25 cellular contexts compared by ENCODE assay signal in genomic region chr20:32906871-32907495, GRCh38. TPM values are rescaled to one million over a fixed set of nuclear protein-coding genes. Genes with fewer than 3 reads are reported as not detected.
DNase-seq lines count a peak whose midpoint lies in the region; ATAC-seq, FAIRE-seq and TF ChIP-seq lines count a peak whose summit lies in the region.
"Had no signal": no experiment of that assay in that cellular context is flagged by ENCODE, and none has a peak within 500 bp of the region (broad histone marks: within the 10 kb centered on the region; RNA-seq: fewer than 3 reads in every experiment).

No MANE protein-coding gene starts in this region.

- peak overlapping the region; percentile 28 for H3K27ac Mint-ChIP-seq in activated naive CD4-positive, alpha-beta T cell treated with anti-CD3 and anti-CD28 coated beads, Interleukin-2, amount 10 ng/mL, durations not matched to agents 7 days and 5 days
- no peak overlapping the region for H3K27ac Mint-ChIP-seq in activated naive CD4-positive, alpha-beta T cell treated with anti-CD3 and anti-CD28 coated beads for 36 hours
- H3K27ac Mint-ChIP-seq in naive thymus-derived CD8-positive, alpha-beta T cell, result peak overlapping the region in 7 of 10 donors; percentile 6 to 57 (median 38)
- H3K27ac Mint-ChIP-seq: GM23338, HFFc6 had no signal

- no peak overlapping the region for H3K4me3 Mint-ChIP-seq in activated naive CD4-positive, alpha-beta T cell treated with anti-CD3 and anti-CD28 coated beads, Interleukin-2, amount 10 ng/mL, durations not matched to agents 7 days and 5 days
- H3K4me3 Mint-ChIP-seq in activated naive CD4-positive, alpha-beta T cell treated with anti-CD3 and anti-CD28 coated beads for 36 hours, result no peak overlapping the region
- H3K4me3 Mint-ChIP-seq in naive thymus-derived CD8-positive, alpha-beta T cell, result no peak overlapping the region
- H3K4me3 Mint-ChIP-seq: GM23338, HFFc6 had no signal

- no peak overlapping the region for H3K4me2 ChIP-seq in K562 (ENCODE audit: insufficient read depth, low read length)
- H3K4me2 ChIP-seq: GM23338 had no signal

- no peak overlapping the region for H3K4me3 ChIP-seq in K562
- H3K4me3 ChIP-seq in ascending aorta, result no peak overlapping the region
- H3K4me3 ChIP-seq: GM23338, HAP-1, MG63, SJCRH30 had no signal

- H3K9me3 ChIP-seq in K562 (replicated peaks; ENCODE audit: control insufficient read depth, insufficient read depth, low read depth, low read length) (no peaks in the 10 kb centered on the region), ascending aorta (no peaks in the 10 kb centered on the region)
- H3K9me3 ChIP-seq: HAP-1, MG63, SJCRH30 had no signal

- H4K20me1 ChIP-seq in K562 (replicated peaks; ENCODE audit: control insufficient read depth, insufficient read depth, low read length), result peaks cover 13% of the 10 kb centered on the region

- no peaks in the 10 kb centered on the region for H3K27me3 Mint-ChIP-seq in activated naive CD4-positive, alpha-beta T cell treated with anti-CD3 and anti-CD28 coated beads, Interleukin-2, amount 10 ng/mL, durations not matched to agents 7 days and 5 days
- H3K27me3 Mint-ChIP-seq in activated naive CD4-positive, alpha-beta T cell treated with anti-CD3 and anti-CD28 coated beads for 36 hours (ENCODE audit: low read depth), result no peaks in the 10 kb centered on the region
- H3K27me3 Mint-ChIP-seq in naive thymus-derived CD8-positive, alpha-beta T cell, result no peaks in the 10 kb centered on the region
- H3K27me3 Mint-ChIP-seq: CD4-positive, alpha-beta memory T cell had no signal

- POLR2A ChIA-PET in K562 (lab: Yijun Ruan, JAX), result no interaction called here
- POLR2A ChIA-PET in naive thymus-derived CD8-positive, alpha-beta T cell (lab: Charles Lee), result no interaction called here

- H2AFZ ChIP-seq in K562 (ENCODE audit: low read depth, low read length), result no peak overlapping the region
- H2AFZ ChIP-seq: GM23338 had no signal

- no peaks in the 10 kb centered on the region for H3K9me3 Mint-ChIP-seq in activated naive CD4-positive, alpha-beta T cell treated with anti-CD3 and anti-CD28 coated beads, Interleukin-2, amount 10 ng/mL, durations not matched to agents 7 days and 5 days
- H3K9me3 Mint-ChIP-seq in activated naive CD4-positive, alpha-beta T cell treated with anti-CD3 and anti-CD28 coated beads for 36 hours, result no peaks in the 10 kb centered on the region
- H3K9me3 Mint-ChIP-seq in naive thymus-derived CD8-positive, alpha-beta T cell, result no peaks in the 10 kb centered on the region
- H3K9me3 Mint-ChIP-seq: CD4-positive, alpha-beta memory T cell; GM23338; HFFc6 had no signal

- FAIRE-seq in K562 (lab: Jason Lieb, UNC), result no peak

- whole genome bisulfite sequencing in K562 (ENCODE audit: insufficient coverage, low coverage, missing lambda C conversion rate), result under 1% methylated on average over 13 of the region's 13 CpGs

- ATAC-seq in K562, result no peak
- no peak for ATAC-seq in naive thymus-derived CD8-positive, alpha-beta T cell
- ATAC-seq: PC-3 had no signal

- no peak for DNase-seq in activated naive CD4-positive, alpha-beta T cell treated with anti-CD3 and anti-CD28 coated beads, Interleukin-2, amount 10 ng/mL, durations not matched to agents 7 days and 5 days
- DNase-seq in activated naive CD4-positive, alpha-beta T cell treated with anti-CD3 and anti-CD28 coated beads for 36 hours, result no peak
- DNase-seq in K562 (ENCODE audit: extremely low read depth in 1 of 4, low spot score in 3 of 4), result no peak
- no peak for DNase-seq in naive thymus-derived CD8-positive, alpha-beta T cell
- DNase-seq in iPS-NIHi7 (ENCODE audit: extremely low spot score), result no peak
- no peak for DNase-seq in ascending aorta (ENCODE audit: low spot score in 2 of 2)
- no peak for DNase-seq in NCI-H82 treated with DMSO at 0.1 percent for 48 hours (lab: John Stamatoyannopoulos, UW; ENCODE audit: unreplicated experiment)
- DNase-seq: CD4-positive, alpha-beta memory T cell; COR-L47; DMS53; HFFc6; KBM-7; MG63; NCI-H2029; NCI-H446; NCI-H524 treated with DMSO at 0.1 percent for 48 hours; NCI-H774; NK-92 treated with Interleukin-12 subunit alpha and Interleukin-12 subunit beta, amount 100 ng/mL, for 24 hours; PC-3 had no signal

- no peaks in the 10 kb centered on the region for H3K36me3 Mint-ChIP-seq in activated naive CD4-positive, alpha-beta T cell treated with anti-CD3 and anti-CD28 coated beads, Interleukin-2, amount 10 ng/mL, durations not matched to agents 7 days and 5 days
- H3K36me3 Mint-ChIP-seq in activated naive CD4-positive, alpha-beta T cell treated with anti-CD3 and anti-CD28 coated beads for 36 hours (ENCODE audit: low read depth), result no peaks in the 10 kb centered on the region
- H3K36me3 Mint-ChIP-seq in naive thymus-derived CD8-positive, alpha-beta T cell, result no peaks in the 10 kb centered on the region

- TF ChIP-seq POLR2A in K562 (conservative IDR thresholded peaks at IDR 0.05), result no peak

- TF ChIP-seq CTCF in K562 (IDR thresholded peaks at IDR 0.05 in 2 of 3, conservative IDR thresholded peaks at IDR 0.05 in 1 of 3; ENCODE audit: insufficient read depth in 2 of 3, low read depth in 1 of 3, low read length in 3 of 3) (no peak), ascending aorta (IDR thresholded peaks at IDR 0.05) (no peak)

- no peaks in the 10 kb centered on the region for H3K36me3 ChIP-seq in K562 (ENCODE audit: control insufficient read depth, insufficient read depth, low read length)
- no peaks in the 10 kb centered on the region for H3K36me3 ChIP-seq in ascending aorta
- H3K36me3 ChIP-seq: HAP-1, MG63, SJCRH30 had no signal

- H3K9me1 ChIP-seq in K562 (ENCODE audit: control insufficient read depth, insufficient read depth, low read length), result no peaks in the 10 kb centered on the region

- H3K4me1 Mint-ChIP-seq in activated naive CD4-positive, alpha-beta T cell treated with anti-CD3 and anti-CD28 coated beads, Interleukin-2, amount 10 ng/mL, durations not matched to agents 7 days and 5 days, result peaks cover 9% of the 10 kb centered on the region
- peaks cover 24% of the 10 kb centered on the region for H3K4me1 Mint-ChIP-seq in activated naive CD4-positive, alpha-beta T cell treated with anti-CD3 and anti-CD28 coated beads for 36 hours (ENCODE audit: low read depth)
- H3K4me1 Mint-ChIP-seq in naive thymus-derived CD8-positive, alpha-beta T cell, result peaks cover 21 to 57% (median 34%) of the 10 kb centered on the region in 4 donors
- H3K4me1 Mint-ChIP-seq: GM23338 had no signal

- peaks cover 7 to 51% of the 10 kb centered on the region in 2 experiments; a peak in 4 of 5 replicates for H3K27me3 ChIP-seq in K562 (ENCODE audit: control insufficient read depth in 2 of 2, insufficient read depth in 2 of 2, low read length in 2 of 2)
- H3K27me3 ChIP-seq in ascending aorta, result no peaks in the 10 kb centered on the region
- H3K27me3 ChIP-seq: MG63, SJCRH30 had no signal

- H3K4me1 ChIP-seq in K562 (replicated peaks in 1 of 2; ENCODE audit: control insufficient read depth in 2 of 2, insufficient read depth in 2 of 2, low read length in 2 of 2) (peaks cover 0 to 6% of the 10 kb centered on the region in 2 experiments; a peak in 1 of 5 replicates), ascending aorta (no peaks in the 10 kb centered on the region)
- H3K4me1 ChIP-seq: HAP-1 had no signal

- CTCF ChIA-PET in activated naive CD4-positive, alpha-beta T cell treated with anti-CD3 and anti-CD28 coated beads, Interleukin-2, amount 10 ng/mL, durations not matched to agents 7 days and 5 days (lab: Charles Lee), result interaction anchor here (1.3 to 3.5 kb wide), 3 partner anchors 94 to 189 kb away, joined by 3 to 13 read pairs (median 12); partner anchors contain the start of gene SUN5
- CTCF ChIA-PET in activated naive CD4-positive, alpha-beta T cell treated with anti-CD3 and anti-CD28 coated beads for 36 hours (lab: Charles Lee), result interaction anchor here (3.4 to 3.5 kb wide), 2 partner anchors 38 to 98 kb away, joined by 23 to 32 read pairs; partner anchors contain the start of gene SUN5
- CTCF ChIA-PET in K562 (lab: Yijun Ruan, JAX; ENCODE audit: low intra/inter-chr PET ratio), result no interaction called here

- no peaks in the 10 kb centered on the region for H3K79me2 ChIP-seq in K562 (ENCODE audit: control insufficient read depth, insufficient read depth, low read length)

- no peak for TF ChIP-seq RAD21 in K562 (CRISPR knock-in tag; conservative IDR thresholded peaks at IDR 0.05 in 1 of 2, IDR thresholded peaks at IDR 0.05 in 1 of 2)

- H3K27ac ChIP-seq in K562 (ENCODE audit: extremely low read depth, low read depth, low read length) (no peak overlapping the region), ascending aorta (no peak overlapping the region)
- H3K27ac ChIP-seq: 22Rv1, SJCRH30 had no signal

- intact Hi-C loops in activated naive CD4-positive, alpha-beta T cell treated with anti-CD3 and anti-CD28 coated beads for 36 hours (cut with micrococcal nuclease), result no loop called here
- intact Hi-C loops in K562 (cut with micrococcal nuclease) (loop anchor here (1.0 kb wide), 1 partner anchor 52 kb away; no protein-coding TSS in a partner anchor), ascending aorta (cut with DNase I) (loop anchor here (10.0 kb wide), 1 partner anchor 388 kb away; no protein-coding TSS in a partner anchor)

- in situ Hi-C loops in K562 (cut with MboI), result no loop called here

- no TSS peak for BruUV-seq in K562 (replicated peaks; lab: Mats Ljungman, UMichigan)

- no peak for TF ChIP-seq EP300 in K562 (IDR thresholded peaks at IDR 0.05; ENCODE audit: low read length)

- no peak overlapping the region for H3K9ac ChIP-seq in K562 (ENCODE audit: insufficient read depth in 1 of 2, low read depth in 2 of 2, low read length in 2 of 2)

RNA-seq across cellular contexts. Expression of gene EFCAB8, which starts 48.3 kb away (rescaled TPM):
- total RNA-seq in activated naive CD4-positive, alpha-beta T cell treated with anti-CD3 and anti-CD28 coated beads for 36 hours, result under 1 TPM; 0.45 to 0.57 TPM
- total RNA-seq in K562 (2011; cell fraction: chromatin; rRNA removed; ENCODE audit: low replicate concordance), result 0.67 and 2.2 TPM in 2 replicates
- total RNA-seq in K562 (2011; cell fraction: nucleolus; rRNA removed), result 0.13 and 1.5 TPM in 2 replicates
- 1.8 and 1.9 TPM in 2 replicates for total RNA-seq in K562 (2011; cell fraction: nucleoplasm; rRNA removed)
- total RNA-seq in K562 (2014; rRNA removed), result not detected in 2 replicates
- 0.11 TPM in 1 of 2 replicates, not detected in the other for total RNA-seq in K562 (2014; rRNA removed; fragmentation: Illumina TruSeq; extraction: Trizol)
- 0.19 TPM in 1 of 2 replicates, not detected in the other for total RNA-seq in K562 (2015; rRNA removed; fragmentation: Illumina TruSeq; extraction: Trizol)
- total RNA-seq in K562 (2021), result not detected in 2 replicates
- 0.16 and 0.18 TPM in 2 replicates for polyA plus RNA-seq in K562 (2011; rRNA removed)
- polyA plus RNA-seq in K562 (2011; cell fraction: cytosol; rRNA removed), result 0.01 and 0.09 TPM in 2 replicates
- polyA plus RNA-seq in K562 (2011; cell fraction: nucleus; rRNA removed), result 0.74 and 0.76 TPM in 2 replicates
- 0.08 and 0.22 TPM in 2 replicates for polyA plus RNA-seq in K562 (2012)
- polyA plus RNA-seq in K562 (2014; fragmentation: Illumina TruSeq; extraction: Trizol), result 0.03 TPM in 1 of 2 replicates, not detected in the other
- polyA plus RNA-seq in K562 (2014; fragmentation: Nextera tagmentation; extraction: Ambion mirVana), result not detected
- polyA plus RNA-seq in K562 (2014; rRNA removed), result 0.03 TPM in 1 of 2 replicates, not detected in the other
- 0.98 TPM in 1 of 2 replicates, not detected in the other for polyA minus RNA-seq in K562 (2011; rRNA and poly(A)+ RNA removed)
- polyA minus RNA-seq in K562 (2011; cell fraction: cytosol; rRNA and poly(A)+ RNA removed), result not detected in 2 replicates
- 0.22 TPM in 1 of 2 replicates, not detected in the other for polyA minus RNA-seq in K562 (2011; cell fraction: nucleus; rRNA and poly(A)+ RNA removed)
- total RNA-seq in naive thymus-derived CD8-positive, alpha-beta T cell, result 1 to 10 TPM; 2.2 to 2.9 TPM
- polyA plus RNA-seq in naive thymus-derived CD8-positive, alpha-beta T cell, result not detected
- total RNA-seq in ascending aorta, result not detected
- total RNA-seq: HFFc6, HT1080, PC-3 had no signal
- polyA plus RNA-seq: BJ; CD4-positive, alpha-beta memory T cell; GM23338 had no signal
